Comparison of ENCODE assay signal across 11 cellular contexts in the genomic region with DNA sequence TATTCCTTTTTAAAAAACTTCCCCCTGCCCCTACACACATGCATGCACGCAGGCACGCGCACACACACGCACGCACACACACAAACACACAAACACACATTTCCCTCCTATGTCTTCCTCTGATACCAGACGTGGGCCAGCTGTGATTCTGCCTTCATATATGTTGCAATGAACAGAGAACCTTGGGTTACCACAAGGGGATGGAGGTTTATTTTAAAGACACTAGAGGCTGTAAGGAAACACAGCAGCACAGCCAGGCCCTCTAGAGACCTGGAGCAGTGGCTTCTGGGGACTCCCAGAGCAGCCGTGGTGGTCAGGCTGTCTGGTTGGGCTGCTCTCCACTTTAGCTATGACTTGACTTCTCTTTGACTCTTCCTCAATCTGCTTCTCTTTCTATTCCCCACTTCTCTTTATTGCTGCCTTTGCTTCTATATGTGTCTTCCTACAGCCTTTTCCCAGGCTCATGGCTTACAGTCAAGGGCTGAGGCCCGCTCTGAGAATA. TPM values are rescaled to one million over a fixed set of nuclear protein-coding genes. Genes with fewer than 3 reads are reported as not detected.
DNase-seq lines count a peak whose midpoint lies in the region; ATAC-seq and TF ChIP-seq lines count a peak whose summit lies in the region.
"Had no signal": no experiment of that assay in that cellular context is flagged by ENCODE, and none has a peak within 500 bp of the region (broad histone marks: within the 10 kb centered on the region; RNA-seq: fewer than 3 reads in every experiment).

No MANE protein-coding gene starts in this region.

- H3K4me3 Mint-ChIP-seq in naive thymus-derived CD4-positive, alpha-beta T cell: no peak overlapping the region
- no peak overlapping the region for H3K4me3 Mint-ChIP-seq in activated CD4-positive, alpha-beta T cell treated with anti-CD3 and anti-CD28 coated beads for 36 hours
- no peak overlapping the region for H3K4me3 Mint-ChIP-seq in activated T-helper 2 cell treated with anti-CD3 and anti-CD28 coated beads, Interferon-gamma antibody, Interleukin-2, Interleukin-4, amounts not matched to agents 10 μg/mL and 5 μg/mL and 100 μg/mL, durations not matched to agents 14 hours and 24 hours and 36 hours (ENCODE audit: low read depth)
- H3K4me3 Mint-ChIP-seq: activated T-helper 17 cell treated with anti-CD3 and anti-CD28 coated beads, Interleukin-2, amount 50 U/mL, for 72 hours had no signal

- no peak overlapping the region for H3K27ac ChIP-seq in naive thymus-derived CD4-positive, alpha-beta T cell (ENCODE audit: low read depth, low read length)
- H3K27ac ChIP-seq: SJSA1 had no signal

- H3K9me3 ChIP-seq in naive thymus-derived CD4-positive, alpha-beta T cell (ENCODE audit: control insufficient read depth in 2 of 3, low read length in 3 of 3): no peaks in the 10 kb centered on the region
- H3K9me3 ChIP-seq: SJSA1 had no signal

- H3K9me3 Mint-ChIP-seq in naive thymus-derived CD4-positive, alpha-beta T cell: peaks cover 2 to 20% (median 8%) of the 10 kb centered on the region in 11 donors
- H3K9me3 Mint-ChIP-seq in activated CD4-positive, alpha-beta T cell treated with anti-CD3 and anti-CD28 coated beads for 36 hours (ENCODE audit: low read depth): peaks cover 2% of the 10 kb centered on the region
- H3K9me3 Mint-ChIP-seq in activated T-helper 2 cell treated with anti-CD3 and anti-CD28 coated beads, Interferon-gamma antibody, Interleukin-2, Interleukin-4, amounts not matched to agents 10 μg/mL and 5 μg/mL and 100 μg/mL, durations not matched to agents 14 hours and 24 hours and 36 hours: peaks cover 8% of the 10 kb centered on the region

- H3K4me1 ChIP-seq in naive thymus-derived CD4-positive, alpha-beta T cell (ENCODE audit: control insufficient read depth in 2 of 2, insufficient read depth in 2 of 2, low read length in 2 of 2): no peaks in the 10 kb centered on the region
- H3K4me1 ChIP-seq: SJSA1 had no signal

- TF ChIP-seq CTCF in foreskin fibroblast (IDR thresholded peaks at IDR 0.05; ENCODE audit: low read depth, low read length): no peak

- H3K27me3 ChIP-seq in naive thymus-derived CD4-positive, alpha-beta T cell (ENCODE audit: control insufficient read depth in 2 of 2, insufficient read depth in 2 of 2, low read length in 2 of 2): no peaks in the 10 kb centered on the region
- H3K27me3 ChIP-seq: SJSA1 had no signal

- H3K4me3 ChIP-seq in naive thymus-derived CD4-positive, alpha-beta T cell (ENCODE audit: low read length): no peak overlapping the region
- H3K4me3 ChIP-seq in foreskin fibroblast (ENCODE audit: low read depth in 1 of 2, low read length in 2 of 2): no peak overlapping the region
- H3K4me3 ChIP-seq: SJSA1 had no signal

- H3K4me1 Mint-ChIP-seq in naive thymus-derived CD4-positive, alpha-beta T cell: peaks cover 0 to 11% (median 6%) of the 10 kb centered on the region in 7 donors
- peaks cover 5% of the 10 kb centered on the region for H3K4me1 Mint-ChIP-seq in activated CD4-positive, alpha-beta T cell treated with anti-CD3 and anti-CD28 coated beads for 36 hours
- H3K4me1 Mint-ChIP-seq in activated T-helper 2 cell treated with anti-CD3 and anti-CD28 coated beads, Interferon-gamma antibody, Interleukin-2, Interleukin-4, amounts not matched to agents 10 μg/mL and 5 μg/mL and 100 μg/mL, durations not matched to agents 14 hours and 24 hours and 36 hours (ENCODE audit: low read depth): peaks cover 7% of the 10 kb centered on the region
- H3K4me1 Mint-ChIP-seq: activated T-helper 17 cell treated with anti-CD3 and anti-CD28 coated beads, Interleukin-2, amount 50 U/mL, for 72 hours had no signal

- peaks cover 0 to 8% (median 0%) of the 10 kb centered on the region in 5 donors for H3K27me3 Mint-ChIP-seq in naive thymus-derived CD4-positive, alpha-beta T cell
- H3K27me3 Mint-ChIP-seq in activated CD4-positive, alpha-beta T cell treated with anti-CD3 and anti-CD28 coated beads for 36 hours: no peaks in the 10 kb centered on the region
- peaks cover 9% of the 10 kb centered on the region for H3K27me3 Mint-ChIP-seq in activated T-helper 2 cell treated with anti-CD3 and anti-CD28 coated beads, Interferon-gamma antibody, Interleukin-2, Interleukin-4, amounts not matched to agents 10 μg/mL and 5 μg/mL and 100 μg/mL, durations not matched to agents 14 hours and 24 hours and 36 hours (ENCODE audit: low read depth)
- H3K27me3 Mint-ChIP-seq: activated T-helper 17 cell treated with anti-CD3 and anti-CD28 coated beads, Interleukin-2, amount 50 U/mL, for 72 hours had no signal

- POLR2A ChIA-PET in naive thymus-derived CD4-positive, alpha-beta T cell (lab: Charles Lee): no interaction called here
- POLR2A ChIA-PET in activated CD4-positive, alpha-beta T cell treated with anti-CD3 and anti-CD28 coated beads for 36 hours (lab: Charles Lee): no interaction called here

- CTCF ChIA-PET in naive thymus-derived CD4-positive, alpha-beta T cell (lab: Charles Lee): interaction anchor here (0.9 to 1.4 kb wide), 2 partner anchors 27 to 28 kb away, joined by 3 read pairs; no protein-coding TSS in a partner anchor
- CTCF ChIA-PET in activated CD4-positive, alpha-beta T cell treated with anti-CD3 and anti-CD28 coated beads for 36 hours (lab: Charles Lee): interaction anchor here (0.8 to 3.1 kb wide), 2 partner anchors 18 to 26 kb away, joined by 3 to 19 read pairs; a partner anchor contains a TSS

- in situ Hi-C loops in G401 (cut with HindIII; ENCODE audit: low sequenced_read_pairs): no loop called here

- ATAC-seq in GM19023 (IDR thresholded peaks at IDR 0.05; ENCODE audit: unreplicated experiment) (peak; percentile 71), HG02759 (IDR thresholded peaks at IDR 0.05; ENCODE audit: unreplicated experiment) (peak; percentile 70)
- peak; percentile 74 for ATAC-seq in naive thymus-derived CD4-positive, alpha-beta T cell
- ATAC-seq in activated CD4-positive, alpha-beta T cell treated with anti-CD3 and anti-CD28 coated beads for 36 hours: no peak
- ATAC-seq: activated T-helper 17 cell treated with anti-CD3 and anti-CD28 coated beads, Interleukin-2, amount 50 U/mL, for 72 hours had no signal

- no peaks in the 10 kb centered on the region for H3K36me3 ChIP-seq in naive thymus-derived CD4-positive, alpha-beta T cell (ENCODE audit: control insufficient read depth in 2 of 3, insufficient read depth in 3 of 3, low read length in 3 of 3)
- H3K36me3 ChIP-seq: SJSA1 had no signal

- H3K27ac Mint-ChIP-seq in naive thymus-derived CD4-positive, alpha-beta T cell: no peak overlapping the region
- no peak overlapping the region for H3K27ac Mint-ChIP-seq in activated CD4-positive, alpha-beta T cell treated with anti-CD3 and anti-CD28 coated beads for 36 hours
- H3K27ac Mint-ChIP-seq in activated T-helper 2 cell treated with anti-CD3 and anti-CD28 coated beads, Interferon-gamma antibody, Interleukin-2, Interleukin-4, amounts not matched to agents 10 μg/mL and 5 μg/mL and 100 μg/mL, durations not matched to agents 14 hours and 24 hours and 36 hours: no peak overlapping the region
- H3K27ac Mint-ChIP-seq: activated T-helper 17 cell treated with anti-CD3 and anti-CD28 coated beads, Interleukin-2, amount 50 U/mL, for 72 hours had no signal

- H3K36me3 Mint-ChIP-seq in naive thymus-derived CD4-positive, alpha-beta T cell: peaks cover 0 to 20% (median 7%) of the 10 kb centered on the region in 5 donors
- no peaks in the 10 kb centered on the region for H3K36me3 Mint-ChIP-seq in activated CD4-positive, alpha-beta T cell treated with anti-CD3 and anti-CD28 coated beads for 36 hours (ENCODE audit: low read depth)
- H3K36me3 Mint-ChIP-seq in activated T-helper 2 cell treated with anti-CD3 and anti-CD28 coated beads, Interferon-gamma antibody, Interleukin-2, Interleukin-4, amounts not matched to agents 10 μg/mL and 5 μg/mL and 100 μg/mL, durations not matched to agents 14 hours and 24 hours and 36 hours (ENCODE audit: low read depth): no peaks in the 10 kb centered on the region

- intact Hi-C loops in naive thymus-derived CD4-positive, alpha-beta T cell (cut with micrococcal nuclease): no loop called here
- intact Hi-C loops in activated CD4-positive, alpha-beta T cell treated with anti-CD3 and anti-CD28 coated beads for 36 hours (cut with DNase I, micrococcal nuclease): no loop called here
- intact Hi-C loops in activated T-helper 2 cell treated with anti-CD3 and anti-CD28 coated beads, Interferon-gamma antibody, Interleukin-2, Interleukin-4, amounts not matched to agents 10 μg/mL and 5 μg/mL and 100 μg/mL, durations not matched to agents 14 hours and 24 hours and 36 hours (cut with micrococcal nuclease): no loop called here

- DNase-seq in NOMO-1 (lab: John Stamatoyannopoulos, UW; ENCODE audit: unreplicated experiment in 2 of 2) (peak; percentile 61 to 83), G401 (ENCODE audit: low spot score) (no peak), foreskin fibroblast (no peak)
- DNase-seq in naive thymus-derived CD4-positive, alpha-beta T cell: no peak
- DNase-seq in activated CD4-positive, alpha-beta T cell treated with anti-CD3 and anti-CD28 coated beads for 36 hours: no peak
- no peak for DNase-seq in activated T-helper 2 cell treated with anti-CD3 and anti-CD28 coated beads, Interferon-gamma antibody, Interleukin-2, Interleukin-4, amounts not matched to agents 10 μg/mL and 5 μg/mL and 100 μg/mL, durations not matched to agents 14 hours and 24 hours and 36 hours (ENCODE audit: low spot score)

RNA-seq across cellular contexts. Expression of a gene that starts 3.2 kb away (rescaled TPM):
- 1 to 10 TPM in 1 of 5 experiments, under 1 TPM in 3, not detected in 1; 0.13 to 1.6 (median 0.58) TPM for total RNA-seq in naive thymus-derived CD4-positive, alpha-beta T cell
- under 1 TPM; 0.14 to 0.33 TPM for polyA plus RNA-seq in naive thymus-derived CD4-positive, alpha-beta T cell
- not detected for total RNA-seq in activated CD4-positive, alpha-beta T cell treated with anti-CD3 and anti-CD28 coated beads for 36 hours
- not detected in 2 replicates for total RNA-seq in G401 (2014; rRNA removed; shearing (Covaris generic))
- total RNA-seq in activated T-helper 2 cell treated with anti-CD3 and anti-CD28 coated beads, Interferon-gamma antibody, Interleukin-2, Interleukin-4, amounts not matched to agents 10 μg/mL and 5 μg/mL and 100 μg/mL, durations not matched to agents 14 hours and 24 hours and 36 hours: not detected in 2 replicates
- total RNA-seq: LHCN-M2, SJSA1 had no signal

RNA-seq across cellular contexts. Expression of a gene that starts 18.6 kb away (rescaled TPM):
- 10 to 100 TPM; 11.8 to 41.9 (median 17.7) TPM for total RNA-seq in naive thymus-derived CD4-positive, alpha-beta T cell
- polyA plus RNA-seq in naive thymus-derived CD4-positive, alpha-beta T cell: 10 to 100 TPM; 22.1 to 23.0 TPM
- total RNA-seq in activated CD4-positive, alpha-beta T cell treated with anti-CD3 and anti-CD28 coated beads for 36 hours: 1 to 10 TPM; 1.5 to 1.7 TPM
- total RNA-seq in G401 (2014; rRNA removed; shearing (Covaris generic)): not detected in 2 replicates
- total RNA-seq in activated T-helper 2 cell treated with anti-CD3 and anti-CD28 coated beads, Interferon-gamma antibody, Interleukin-2, Interleukin-4, amounts not matched to agents 10 μg/mL and 5 μg/mL and 100 μg/mL, durations not matched to agents 14 hours and 24 hours and 36 hours: 0.34 and 0.67 TPM in 2 replicates

Comparison
In these comparisons a context has a peak if more than half of its experiments do, and no peak if none do; other contexts are left out.
1. DNase-seq: peak in NOMO-1 (2 of 2); none in naive thymus-derived CD4-positive, alpha-beta T cell (0 of 9), activated CD4-positive, alpha-beta T cell treated with anti-CD3 and anti-CD28 coated beads for 36 hours (single experiment), G401 (single experiment), foreskin fibroblast (0 of 2) and activated T-helper 2 cell treated with anti-CD3 and anti-CD28 coated beads, Interferon-gamma antibody, Interleukin-2, Interleukin-4, amounts not matched to agents 10 μg/mL and 5 μg/mL and 100 μg/mL, durations not matched to agents 14 hours and 24 hours and 36 hours (single experiment).